In the genomic region with DNA sequence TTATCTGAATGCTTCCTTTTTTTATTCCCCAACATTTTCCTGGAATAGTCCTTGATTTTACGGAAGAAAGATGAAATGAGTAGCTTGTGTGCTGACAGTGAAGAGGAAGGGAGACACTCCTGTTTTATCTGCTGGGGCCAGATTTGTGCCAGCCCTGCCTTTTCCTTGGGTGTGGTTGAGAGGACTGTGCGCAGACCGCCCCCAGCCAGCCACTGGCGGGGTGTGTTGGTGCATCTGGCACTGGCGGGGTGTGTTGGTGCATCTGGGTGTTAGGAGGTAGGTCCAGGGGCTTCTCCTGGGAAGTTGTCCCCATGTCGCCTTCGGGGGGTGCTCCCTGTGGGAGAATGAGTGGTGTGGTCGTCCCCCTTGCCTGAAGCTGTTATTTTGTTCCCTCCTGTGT, we compare ENCODE assay signal across 24 cellular contexts.
"Had no signal": no experiment of that assay in that cellular context is flagged by ENCODE, and none has a peak within 500 bp of the region (broad histone marks: within the 10 kb centered on the region; RNA-seq: fewer than 3 reads in every experiment).

No MANE protein-coding gene starts in this region.

- H3K27me3 ChIP-seq: brain microvascular endothelial cell, cardiac muscle cell had no signal

- FAIRE-seq: astrocyte had no signal

- ATAC-seq: activated T-cell treated with anti-CD3 and anti-CD28 coated beads, Interleukin-2, amount 50 U/mL, for 4 hours had no signal

- H3K27ac ChIP-seq: brain microvascular endothelial cell, cardiac muscle cell had no signal

- H3K27ac Mint-ChIP-seq: activated B cell treated with CpG ODN at 0.5 μM for 24 hours; activated CD4-positive, alpha-beta T cell treated with anti-CD3 and anti-CD28 coated beads, Interleukin-2, amount 10 ng/mL, durations not matched to agents 24 days and 14 days; activated naive CD4-positive, alpha-beta T cell treated with anti-CD3 and anti-CD28 coated beads for 36 hours; activated naive CD8-positive, alpha-beta T cell had no signal

- H3K27me3 Mint-ChIP-seq: activated naive CD8-positive, alpha-beta T cell had no signal

- H3K36me3 ChIP-seq: brain microvascular endothelial cell, cardiac muscle cell had no signal

- DNase-seq: activated B cell treated with CpG ODN at 0.5 μM for 24 hours; activated CD4-positive, alpha-beta T cell treated with anti-CD3 and anti-CD28 coated beads for 1 hour; activated CD4-positive, alpha-beta T cell treated with anti-CD3 and anti-CD28 coated beads, Interleukin-2, amount 10 ng/mL, durations not matched to agents 24 days and 14 days; activated CD4-positive, alpha-beta T cell treated with anti-CD3 and anti-CD28 coated beads, Interleukin-2, amount 50 U/mL, for 48 hours; activated CD8-positive, alpha-beta memory T cell treated with anti-CD3 and anti-CD28 coated beads for 24 hours; activated effector memory CD4-positive, alpha-beta T cell treated with anti-CD3 and anti-CD28 coated beads, Interleukin-2, amount 50 U/mL, for 16 hours; activated naive CD4-positive, alpha-beta T cell treated with anti-CD3 and anti-CD28 coated beads for 36 hours; activated T-cell treated with anti-CD3 and anti-CD28 coated beads, Interleukin-2, amount 50 U/mL, for 4 hours; amygdala; brain microvascular endothelial cell; Kasumi-1; KBM-7; NCI-H1105 treated with DMSO at 0.1 percent for 48 hours; NCI-H146; NCI-H187 treated with DMSO at 0.1 percent for 48 hours; NCI-H2081 treated with DMSO at 0.1 percent for 48 hours; NCI-H446; NCI-H524; SIG-M5; T-helper 2 cell; T1000 had no signal

- H3K9me3 Mint-ChIP-seq: activated B cell treated with CpG ODN at 0.5 μM for 24 hours; activated CD4-positive, alpha-beta T cell treated with anti-CD3 and anti-CD28 coated beads, Interleukin-2, amount 10 ng/mL, durations not matched to agents 24 days and 14 days; activated naive CD4-positive, alpha-beta T cell treated with anti-CD3 and anti-CD28 coated beads for 36 hours; activated T-cell treated with anti-CD3 and anti-CD28 coated beads, Interleukin-2, amount 50 U/mL, for 4 hours had no signal

- H3K4me3 Mint-ChIP-seq: activated B cell treated with CpG ODN at 0.5 μM for 24 hours; activated CD4-positive, alpha-beta T cell treated with anti-CD3 and anti-CD28 coated beads, Interleukin-2, amount 10 ng/mL, durations not matched to agents 24 days and 14 days; activated naive CD4-positive, alpha-beta T cell treated with anti-CD3 and anti-CD28 coated beads for 36 hours; activated naive CD8-positive, alpha-beta T cell; activated T-cell treated with anti-CD3 and anti-CD28 coated beads, Interleukin-2, amount 50 U/mL, for 4 hours had no signal

- H3K4me3 ChIP-seq: cardiac muscle cell had no signal
